ENCODE assay signal across 1 cellular context in genomic region chr6:36834576-36835293, GRCh38.
A peak's percentile ranks its signal among the peaks of the same experiment; 100 is the strongest.
TF ChIP-seq lines count a peak whose summit lies in the region.

No MANE protein-coding gene starts in this region.

TF ChIP-seq in K562, 482 proteins besides CTCF, POLR2A, EP300 and RAD21:
- TF ChIP-seq, protein P1, sequence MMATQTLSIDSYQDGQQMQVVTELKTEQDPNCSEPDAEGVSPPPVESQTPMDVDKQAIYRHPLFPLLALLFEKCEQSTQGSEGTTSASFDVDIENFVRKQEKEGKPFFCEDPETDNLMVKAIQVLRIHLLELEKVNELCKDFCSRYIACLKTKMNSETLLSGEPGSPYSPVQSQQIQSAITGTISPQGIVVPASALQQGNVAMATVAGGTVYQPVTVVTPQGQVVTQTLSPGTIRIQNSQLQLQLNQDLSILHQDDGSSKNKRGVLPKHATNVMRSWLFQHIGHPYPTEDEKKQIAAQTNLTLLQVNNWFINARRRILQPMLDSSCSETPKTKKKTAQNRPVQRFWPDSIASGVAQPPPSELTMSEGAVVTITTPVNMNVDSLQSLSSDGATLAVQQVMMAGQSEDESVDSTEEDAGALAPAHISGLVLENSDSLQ (IDR thresholded peaks at IDR 0.05): 0 out of 2 replicates have a peak, but pooled peaks have one; percentile 18
- no peak for TF ChIP-seq ZNF232 (CRISPR knock-in tag; IDR thresholded peaks at IDR 0.05)
- TF ChIP-seq NRF1 (conservative IDR thresholded peaks at IDR 0.05 in 1 of 2, IDR thresholded peaks at IDR 0.05 in 1 of 2): peak; percentile 73
- TF ChIP-seq ZNF444 (CRISPR knock-in tag; IDR thresholded peaks at IDR 0.05): peak; percentile 47; the same call in 1 of the 2 replicates
- TF ChIP-seq EP400 (IDR thresholded peaks at IDR 0.05): no peak
- no peak for TF ChIP-seq NELFE (IDR thresholded peaks at IDR 0.05; ENCODE audit: insufficient read depth, insufficient read length)
